Comparison of ENCODE assay signal across 29 cellular contexts in genomic region chr10:44280615-44281014, GRCh38.
DNase-seq lines count a peak whose midpoint lies in the region; ATAC-seq, FAIRE-seq and TF ChIP-seq lines count a peak whose summit lies in the region.
"Had no signal": no experiment of that assay in that cellular context is flagged by ENCODE, and none has a peak within 500 bp of the region (broad histone marks: within the 10 kb centered on the region; RNA-seq: fewer than 3 reads in every experiment).

No MANE protein-coding gene starts in this region.

- no peaks in the 10 kb centered on the region for H3K9me2 ChIP-seq in Karpas-422 (replicated peaks; ENCODE audit: insufficient read depth, low read length)

- H3K4me1 ChIP-seq in Karpas-422 (ENCODE audit: low read length) (peaks cover 23% of the 10 kb centered on the region), gastrocnemius medialis (no peaks in the 10 kb centered on the region), stomach (peaks cover 0 to 6% (median 0%) of the 10 kb centered on the region in 4 donors)
- H3K4me1 ChIP-seq: pancreas had no signal

- CTCF ChIA-PET in activated CD8-positive, alpha-beta memory T cell treated with anti-CD3 and anti-CD28 coated beads, Interleukin-2, amount 10 ng/mL, durations not matched to agents 7 days and 5 days (lab: Charles Lee): no interaction called here

- 85 to 94% (median 92%) methylated on average over 4 of the region's 4 CpGs for WGBS in stomach, 5 donors

- peak; percentile 56 to 58 for ATAC-seq in gastrocnemius medialis
- ATAC-seq in activated CD8-positive, alpha-beta memory T cell treated with anti-CD3 and anti-CD28 coated beads, Interleukin-2, amount 10 ng/mL, durations not matched to agents 7 days and 5 days: no peak
- ATAC-seq: activated T-helper 17 cell treated with anti-CD3 and anti-CD28 coated beads, Interleukin-2, amount 50 U/mL, for 72 hours had no signal

- H3K27ac Mint-ChIP-seq in activated CD8-positive, alpha-beta memory T cell treated with anti-CD3 and anti-CD28 coated beads, Interleukin-2, amount 10 ng/mL, durations not matched to agents 7 days and 5 days: no peak overlapping the region
- H3K27ac Mint-ChIP-seq: activated naive CD4-positive, alpha-beta T cell treated with anti-CD3 and anti-CD28 coated beads, Interleukin-2, amount 50 U/mL, for 24 hours; activated T-helper 17 cell treated with anti-CD3 and anti-CD28 coated beads, Interleukin-2, amount 50 U/mL, for 72 hours; B cell; nephron progenitor cell had no signal

- no peak overlapping the region for H3K4me3 Mint-ChIP-seq in activated CD8-positive, alpha-beta memory T cell treated with anti-CD3 and anti-CD28 coated beads, Interleukin-2, amount 10 ng/mL, durations not matched to agents 7 days and 5 days
- H3K4me3 Mint-ChIP-seq: activated naive CD4-positive, alpha-beta T cell treated with anti-CD3 and anti-CD28 coated beads, Interleukin-2, amount 50 U/mL, for 24 hours; activated T-helper 17 cell treated with anti-CD3 and anti-CD28 coated beads, Interleukin-2, amount 50 U/mL, for 72 hours; B cell; nephron progenitor cell had no signal

- intact Hi-C loops in gastrocnemius medialis (cut with DNase I; ENCODE audit: low total_unique reads) (no loop called here), stomach (cut with DNase I; ENCODE audit: low total_unique reads) (no loop called here)

- H3K27me3 Mint-ChIP-seq in activated CD8-positive, alpha-beta memory T cell treated with anti-CD3 and anti-CD28 coated beads, Interleukin-2, amount 10 ng/mL, durations not matched to agents 7 days and 5 days: no peaks in the 10 kb centered on the region
- H3K27me3 Mint-ChIP-seq: activated naive CD4-positive, alpha-beta T cell treated with anti-CD3 and anti-CD28 coated beads, Interleukin-2, amount 50 U/mL, for 24 hours; activated T-helper 17 cell treated with anti-CD3 and anti-CD28 coated beads, Interleukin-2, amount 50 U/mL, for 72 hours; B cell had no signal

- TF ChIP-seq EP300 in stomach (IDR thresholded peaks at IDR 0.05): no peak

- no peaks in the 10 kb centered on the region for H4K20me1 ChIP-seq in Karpas-422 (ENCODE audit: insufficient read depth, low read depth, low read length)

- no peak for TF ChIP-seq POLR2A in gastrocnemius medialis (IDR thresholded peaks at IDR 0.05)
- no peak for TF ChIP-seq POLR2A in GM12892 (IDR thresholded peaks at IDR 0.05; ENCODE audit: low read depth, low read length)
- no peak for TF ChIP-seq POLR2A in stomach (IDR thresholded peaks at IDR 0.05)

- no peaks in the 10 kb centered on the region for H3K79me2 ChIP-seq in Karpas-422 (ENCODE audit: low read length)

- no peak overlapping the region for H3K4me2 ChIP-seq in Karpas-422 (ENCODE audit: low read depth, low read length, poor library complexity, severe bottlenecking)

- H3K4me3 ChIP-seq in AG09309 (ENCODE audit: control insufficient read depth, low read depth, low read length) (no peak overlapping the region), Karpas-422 (ENCODE audit: low read length) (no peak overlapping the region), fibroblast of the aortic adventitia (ENCODE audit: low read depth, low read length) (no peak overlapping the region), gastrocnemius medialis (no peak overlapping the region), stomach (no peak overlapping the region)
- H3K4me3 ChIP-seq: cardiac muscle cell, coronary artery, lung, pancreas had no signal

- H3K36me3 Mint-ChIP-seq in activated CD8-positive, alpha-beta memory T cell treated with anti-CD3 and anti-CD28 coated beads, Interleukin-2, amount 10 ng/mL, durations not matched to agents 7 days and 5 days: no peaks in the 10 kb centered on the region
- H3K36me3 Mint-ChIP-seq: activated naive CD4-positive, alpha-beta T cell treated with anti-CD3 and anti-CD28 coated beads, Interleukin-2, amount 50 U/mL, for 24 hours had no signal

- peak overlapping the region; percentile 26; the same call in 1 of the 2 replicates for H2AFZ ChIP-seq in Karpas-422 (ENCODE audit: low read length)

- no peak for FAIRE-seq in GM12892 (lab: Jason Lieb, UNC)
- FAIRE-seq: A204.1, keratinocyte, pancreas, TTC549 had no signal

- H3K9ac ChIP-seq in Karpas-422 (ENCODE audit: low read length): no peak overlapping the region

- H3K4me1 Mint-ChIP-seq in activated CD8-positive, alpha-beta memory T cell treated with anti-CD3 and anti-CD28 coated beads, Interleukin-2, amount 10 ng/mL, durations not matched to agents 7 days and 5 days: no peaks in the 10 kb centered on the region
- H3K4me1 Mint-ChIP-seq: activated naive CD4-positive, alpha-beta T cell treated with anti-CD3 and anti-CD28 coated beads, Interleukin-2, amount 50 U/mL, for 24 hours; activated T-helper 17 cell treated with anti-CD3 and anti-CD28 coated beads, Interleukin-2, amount 50 U/mL, for 72 hours; B cell had no signal

- peak; percentile 59 for DNase-seq in AG09309 (ENCODE audit: low read depth)
- no peak for DNase-seq in Karpas-422
- peak; percentile 82 for DNase-seq in fibroblast of the aortic adventitia (ENCODE audit: low read depth)
- DNase-seq in gastrocnemius medialis: peak in 1 of 2 donors; percentile 50
- no peak for DNase-seq in RPMI8226
- DNase-seq in GM12892 (ENCODE audit: insufficient read length): no peak
- no peak for DNase-seq in stomach
- no peak for DNase-seq in activated CD8-positive, alpha-beta memory T cell treated with anti-CD3 and anti-CD28 coated beads, Interleukin-2, amount 10 ng/mL, durations not matched to agents 7 days and 5 days
- DNase-seq: activated CD4-positive, alpha-beta T cell treated with anti-CD3 and anti-CD28 coated beads, Interleukin-2, amount 50 U/mL, for 48 hours; activated CD8-positive, alpha-beta memory T cell treated with anti-CD3 and anti-CD28 coated beads, Interleukin-2, amount 50 U/mL, for 48 hours; DMS153; effector memory CD4-positive, alpha-beta T cell; GF-D8; glutamatergic neuron; KG1; NCI-H1417; NCI-H345; nephron progenitor cell; pancreas; stimulated activated CD4-positive, alpha-beta T cell treated with anti-CD3 and anti-CD28 coated beads, Interleukin-2, amount 100 ng/mL, for 48 hours had no signal

- TF ChIP-seq CTCF in AG09309 (IDR thresholded peaks at IDR 0.05; ENCODE audit: control insufficient read depth, insufficient read depth, low read depth, low read length, missing control alignments) (no peak), fibroblast of the aortic adventitia (IDR thresholded peaks at IDR 0.05; ENCODE audit: insufficient read depth, low read length) (no peak), gastrocnemius medialis (IDR thresholded peaks at IDR 0.05 in 4 of 5, conservative IDR thresholded peaks at IDR 0.05 in 1 of 5) (no peak), stomach (IDR thresholded peaks at IDR 0.05) (no peak)

- in situ Hi-C loops in gastrocnemius medialis (cut with MboI; ENCODE audit: low sequenced_read_pairs in 4 of 4): no loop called here

- H3K9me3 ChIP-seq in Karpas-422 (ENCODE audit: low read length) (no peaks in the 10 kb centered on the region), gastrocnemius medialis (no peaks in the 10 kb centered on the region), stomach (no peaks in the 10 kb centered on the region)
- H3K9me3 ChIP-seq: pancreas had no signal

- no peaks in the 10 kb centered on the region for H3K9me3 Mint-ChIP-seq in activated CD8-positive, alpha-beta memory T cell treated with anti-CD3 and anti-CD28 coated beads, Interleukin-2, amount 10 ng/mL, durations not matched to agents 7 days and 5 days (ENCODE audit: low read depth)
- H3K9me3 Mint-ChIP-seq: activated naive CD4-positive, alpha-beta T cell treated with anti-CD3 and anti-CD28 coated beads, Interleukin-2, amount 50 U/mL, for 24 hours had no signal

- peak overlapping the region; percentile 78 for H3K27ac ChIP-seq in Karpas-422 (ENCODE audit: low read length)
- peak overlapping the region in 3 of 4 donors; percentile 47 to 52 (median 48) for H3K27ac ChIP-seq in gastrocnemius medialis
- H3K27ac ChIP-seq in stomach: peak overlapping the region in 1 of 5 donors; percentile 42
- H3K27ac ChIP-seq: cardiac muscle cell, pancreas had no signal

- H3K36me3 ChIP-seq in Karpas-422 (ENCODE audit: insufficient read depth, low read length): no peaks in the 10 kb centered on the region
- no peaks in the 10 kb centered on the region for H3K36me3 ChIP-seq in gastrocnemius medialis
- no peaks in the 10 kb centered on the region for H3K36me3 ChIP-seq in stomach
- H3K36me3 ChIP-seq: cardiac muscle cell, pancreas had no signal

- H3K27me3 ChIP-seq in Karpas-422 (ENCODE audit: low read length): no peaks in the 10 kb centered on the region
- H3K27me3 ChIP-seq in gastrocnemius medialis: no peaks in the 10 kb centered on the region
- H3K27me3 ChIP-seq in stomach: no peaks in the 10 kb centered on the region
- H3K27me3 ChIP-seq: cardiac muscle cell, pancreas had no signal

Comparison
In these comparisons a context has a peak if more than half of its experiments do, and no peak if none do; other contexts are left out.
1. DNase-seq: peak in AG09309 (single experiment) and fibroblast of the aortic adventitia (single experiment); none in Karpas-422 (single experiment), RPMI8226 (single experiment), GM12892 (single experiment), stomach (single experiment) and activated CD8-positive, alpha-beta memory T cell treated with anti-CD3 and anti-CD28 coated beads, Interleukin-2, amount 10 ng/mL, durations not matched to agents 7 days and 5 days (single experiment).